ENCODE assay signal across 33 cellular contexts in the genomic region with DNA sequence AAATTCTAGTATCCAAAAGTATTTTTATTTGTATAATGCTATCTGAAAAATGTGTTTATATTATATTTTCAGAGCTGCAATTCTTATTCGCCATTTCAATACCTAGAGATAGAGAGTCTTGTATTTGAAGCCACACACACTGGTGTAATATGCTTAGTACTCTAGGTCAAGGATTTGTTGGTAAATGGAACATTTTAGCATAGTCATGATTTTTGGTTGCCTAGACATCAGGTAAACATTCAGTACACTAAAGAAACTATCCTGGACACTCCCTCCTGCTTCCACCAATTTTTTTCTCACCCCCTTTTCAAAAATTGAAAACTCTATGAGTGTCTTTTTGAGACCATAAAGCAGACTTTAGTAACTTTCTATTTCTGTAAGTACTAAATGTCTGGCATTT. TPM values are rescaled to one million over a fixed set of nuclear protein-coding genes. Genes with fewer than 3 reads are reported as not detected.
A peak's percentile ranks its signal among the peaks of the same experiment; 100 is the strongest.
DNase-seq lines count a peak whose midpoint lies in the region; ATAC-seq and TF ChIP-seq lines count a peak whose summit lies in the region.
"Had no signal": no experiment of that assay in that cellular context is flagged by ENCODE, and none has a peak within 500 bp of the region (broad histone marks: within the 10 kb centered on the region; RNA-seq: fewer than 3 reads in every experiment).

No MANE protein-coding gene starts in this region.

- DNase-seq in natural killer cell (no peak), chondrocyte (ENCODE audit: low spot score) (no peak), left lung (no peak), osteoblast (ENCODE audit: insufficient read length, low spot score, missing footprints) (no peak), upper lobe of right lung (no peak)
- no peak for DNase-seq in natural killer cell treated with Interleukin-12 subunit alpha and Interleukin-12 subunit beta and Interleukin-15 and Interleukin-18, amount 100 ng/mL, for 72 hours (ENCODE audit: low spot score)
- DNase-seq in activated naive CD4-positive, alpha-beta T cell (lab: John Stamatoyannopoulos, UW): no peak
- DNase-seq: 8988T; activated CD4-positive, alpha-beta T cell treated with anti-CD3 and anti-CD28 coated beads, Interleukin-2, amount 50 U/mL, for 4 hours; activated naive CD4-positive, alpha-beta T cell treated with anti-CD3 and anti-CD28 coated beads for 36 hours; activated T-cell treated with anti-CD3 and anti-CD28 coated beads, Interleukin-2, amount 50 U/mL, for 48 hours; amniotic stem cell; brain microvascular endothelial cell; Calu3; foreskin fibroblast; heart right ventricle; KBM-7; mammary epithelial cell; NCI-H1092 treated with DMSO at 0.1 percent for 48 hours; NCI-H187 treated with DMSO at 0.1 percent for 48 hours; NCI-H2171; NCI-H526; SK-N-SH; stimulated activated CD4-positive, alpha-beta T cell treated with anti-CD3 and anti-CD28 coated beads, Interleukin-1b, Interleukin-23, amount 100 ng/mL, for 48 hours; stimulated activated naive CD8-positive, alpha-beta T cell treated with anti-CD3 and anti-CD28 coated beads, Interleukin-15, Interleukin-2, amounts not matched to agents 100 U/mL and 50 U/mL, for 24 hours; testis had no signal

- H3K4me3 Mint-ChIP-seq in natural killer cell: no peak overlapping the region
- no peak overlapping the region for H3K4me3 Mint-ChIP-seq in natural killer cell treated with Interleukin-12 subunit alpha and Interleukin-12 subunit beta and Interleukin-15 and Interleukin-18, amount 100 ng/mL, for 72 hours
- H3K4me3 Mint-ChIP-seq in chondrocyte (ENCODE audit: unreplicated experiment): no peak overlapping the region
- H3K4me3 Mint-ChIP-seq: activated naive CD4-positive, alpha-beta T cell treated with anti-CD3 and anti-CD28 coated beads for 36 hours; CD14-positive monocyte had no signal

- H3K27ac ChIP-seq in left lung (no peak overlapping the region), osteoblast (ENCODE audit: low read depth, low read length) (no peak overlapping the region), upper lobe of right lung (no peak overlapping the region)
- H3K27ac ChIP-seq: brain microvascular endothelial cell, epithelial cell of prostate, heart right ventricle, parathyroid adenoma, PC-9, right atrium auricular region, testis had no signal

- H3K4me1 Mint-ChIP-seq in natural killer cell: peaks cover 13 to 21% of the 10 kb centered on the region in 2 donors
- H3K4me1 Mint-ChIP-seq in natural killer cell treated with Interleukin-12 subunit alpha and Interleukin-12 subunit beta and Interleukin-15 and Interleukin-18, amount 100 ng/mL, for 72 hours (ENCODE audit: low read depth in 2 of 2): peaks cover 7 to 22% of the 10 kb centered on the region in 2 donors
- peaks cover 20% of the 10 kb centered on the region for H3K4me1 Mint-ChIP-seq in chondrocyte (ENCODE audit: low read depth)
- H3K4me1 Mint-ChIP-seq: CD14-positive monocyte had no signal

- H3K27me3 ChIP-seq in left lung (no peaks in the 10 kb centered on the region), osteoblast (ENCODE audit: insufficient read depth, low read length) (no peaks in the 10 kb centered on the region), upper lobe of right lung (no peaks in the 10 kb centered on the region)
- H3K27me3 ChIP-seq: brain microvascular endothelial cell, heart right ventricle, right atrium auricular region, testis had no signal

- H3K4me1 ChIP-seq in left lung: peaks cover 0 to 5% of the 10 kb centered on the region in 2 donors
- H3K4me1 ChIP-seq in osteoblast (ENCODE audit: insufficient read depth, low read length): no peaks in the 10 kb centered on the region
- peaks cover 4% of the 10 kb centered on the region for H3K4me1 ChIP-seq in upper lobe of right lung
- H3K4me1 ChIP-seq: parathyroid adenoma, testis had no signal

- H3K27ac Mint-ChIP-seq in natural killer cell (peak overlapping the region; percentile 6 to 70), chondrocyte (ENCODE audit: unreplicated experiment) (peak overlapping the region; percentile 36)
- H3K27ac Mint-ChIP-seq in natural killer cell treated with Interleukin-12 subunit alpha and Interleukin-12 subunit beta and Interleukin-15 and Interleukin-18, amount 100 ng/mL, for 72 hours: no peak overlapping the region
- H3K27ac Mint-ChIP-seq: activated naive CD4-positive, alpha-beta T cell treated with anti-CD3 and anti-CD28 coated beads for 36 hours had no signal

- H3K27me3 Mint-ChIP-seq in natural killer cell (ENCODE audit: low read depth in 2 of 2) (no peaks in the 10 kb centered on the region), chondrocyte (ENCODE audit: low read depth) (no peaks in the 10 kb centered on the region)
- H3K27me3 Mint-ChIP-seq in natural killer cell treated with Interleukin-12 subunit alpha and Interleukin-12 subunit beta and Interleukin-15 and Interleukin-18, amount 100 ng/mL, for 72 hours: no peaks in the 10 kb centered on the region

- intact Hi-C loops in natural killer cell (cut with micrococcal nuclease) (no loop called here), left lung (cut with DNase I) (no loop called here), upper lobe of right lung (cut with DNase I) (no loop called here)

- H3K36me3 ChIP-seq in left lung (peaks cover 0 to 44% of the 10 kb centered on the region in 2 donors), osteoblast (ENCODE audit: insufficient read depth, low read length) (peaks cover 29% of the 10 kb centered on the region), upper lobe of right lung (peaks cover 36% of the 10 kb centered on the region)

- H3K79me2 ChIP-seq in osteoblast (ENCODE audit: insufficient read depth, low read length): no peaks in the 10 kb centered on the region
- H3K79me2 ChIP-seq: parathyroid adenoma had no signal

- H4K20me1 ChIP-seq in osteoblast (ENCODE audit: insufficient read depth, low read length): no peaks in the 10 kb centered on the region

- H3K36me3 Mint-ChIP-seq in natural killer cell (peaks cover 12% of the 10 kb centered on the region), chondrocyte (ENCODE audit: low read depth) (peaks cover 7% of the 10 kb centered on the region)
- H3K36me3 Mint-ChIP-seq in natural killer cell treated with Interleukin-12 subunit alpha and Interleukin-12 subunit beta and Interleukin-15 and Interleukin-18, amount 100 ng/mL, for 72 hours: no peaks in the 10 kb centered on the region

- H3K4me3 ChIP-seq in left lung: no peak overlapping the region
- H3K4me3 ChIP-seq in osteoblast (ENCODE audit: insufficient read depth, low read length): no peak overlapping the region
- no peak overlapping the region for H3K4me3 ChIP-seq in upper lobe of right lung
- H3K4me3 ChIP-seq: heart right ventricle, PC-9, right atrium auricular region, testis had no signal

- TF ChIP-seq CTCF in natural killer cell (IDR thresholded peaks at IDR 0.05) (no peak), chondrocyte (IDR thresholded peaks at IDR 0.05) (no peak), left lung (IDR thresholded peaks at IDR 0.05) (no peak), osteoblast (IDR thresholded peaks at IDR 0.05; ENCODE audit: extremely low read depth, low read depth, low read length) (no peak), upper lobe of right lung (IDR thresholded peaks at IDR 0.05) (no peak)

- no peak overlapping the region for H2AFZ ChIP-seq in osteoblast (ENCODE audit: low read length)
- H2AFZ ChIP-seq: parathyroid adenoma, PC-9 had no signal

- H3K9me3 Mint-ChIP-seq in natural killer cell: no peaks in the 10 kb centered on the region
- H3K9me3 Mint-ChIP-seq in natural killer cell treated with Interleukin-12 subunit alpha and Interleukin-12 subunit beta and Interleukin-15 and Interleukin-18, amount 100 ng/mL, for 72 hours: no peaks in the 10 kb centered on the region
- no peaks in the 10 kb centered on the region for H3K9me3 Mint-ChIP-seq in chondrocyte (ENCODE audit: low read depth)
- H3K9me3 Mint-ChIP-seq: activated naive CD4-positive, alpha-beta T cell treated with anti-CD3 and anti-CD28 coated beads for 36 hours; CD14-positive monocyte had no signal

- no peak for ATAC-seq in natural killer cell
- ATAC-seq in natural killer cell treated with Interleukin-12 subunit alpha and Interleukin-12 subunit beta and Interleukin-15 and Interleukin-18, amount 100 ng/mL, for 72 hours: no peak
- peak; percentile 61 for ATAC-seq in left lung
- ATAC-seq in GM21529 (IDR thresholded peaks at IDR 0.05; ENCODE audit: unreplicated experiment): no peak
- ATAC-seq in upper lobe of right lung: no peak
- ATAC-seq: heart right ventricle; Right ventricle myocardium inferior; stimulated activated naive CD8-positive, alpha-beta T cell treated with anti-CD3 and anti-CD28 coated beads, Interleukin-15, Interleukin-2, amounts not matched to agents 100 U/mL and 50 U/mL, for 24 hours had no signal

- H3K9me3 ChIP-seq in left lung (no peaks in the 10 kb centered on the region), osteoblast (ENCODE audit: low read depth, low read length) (no peaks in the 10 kb centered on the region), upper lobe of right lung (no peaks in the 10 kb centered on the region)
- H3K9me3 ChIP-seq: heart right ventricle, right atrium auricular region, SK-N-SH, testis had no signal

- H3K4me2 ChIP-seq in osteoblast (ENCODE audit: insufficient read depth, low read length): no peak overlapping the region
- H3K4me2 ChIP-seq: PC-9, SK-N-SH had no signal

RNA-seq across cellular contexts. Expression of a gene that starts 20.8 kb away (rescaled TPM):
- total RNA-seq in natural killer cell (10 to 100 TPM; 31.7 to 33.8 (median 33.1) TPM), chondrocyte (10.2 to 16.7 TPM (median 11.7 TPM) in 3 replicates), left lung (10 to 100 TPM; 10.9 to 11.3 TPM), osteoblast (8.8 and 9.4 TPM in 2 replicates), upper lobe of right lung (10.9 TPM)
- 10 to 100 TPM; 12.6 to 20.3 TPM for total RNA-seq in natural killer cell treated with Interleukin-12 subunit alpha and Interleukin-12 subunit beta and Interleukin-15 and Interleukin-18, amount 100 ng/mL, for 72 hours

RNA-seq across cellular contexts. Expression of a gene that starts 22.4 kb away (rescaled TPM):
- 100 to 1,000 TPM; 122 to 148 (median 148) TPM for total RNA-seq in natural killer cell
- 10 to 100 TPM; 61.6 to 95.5 TPM for total RNA-seq in natural killer cell treated with Interleukin-12 subunit alpha and Interleukin-12 subunit beta and Interleukin-15 and Interleukin-18, amount 100 ng/mL, for 72 hours
- 44.6 to 49.8 TPM (median 48.3 TPM) in 3 replicates for total RNA-seq in chondrocyte
- 10 to 100 TPM; 53.3 to 58.5 TPM for total RNA-seq in left lung
- 57.2 and 57.5 TPM in 2 replicates for total RNA-seq in osteoblast
- 51.9 TPM for total RNA-seq in upper lobe of right lung

RNA-seq across cellular contexts. Expression of a gene that starts 43.4 kb away (rescaled TPM):
- total RNA-seq in natural killer cell: 10 to 100 TPM; 39.4 to 61.4 (median 54.6) TPM
- total RNA-seq in natural killer cell treated with Interleukin-12 subunit alpha and Interleukin-12 subunit beta and Interleukin-15 and Interleukin-18, amount 100 ng/mL, for 72 hours: 100 to 1,000 TPM in 1 of 2 donors, 10 to 100 TPM in 1; 40.8 to 111 TPM
- 32.1 to 37.7 TPM (median 35.7 TPM) in 3 replicates for total RNA-seq in chondrocyte
- total RNA-seq in left lung: 10 to 100 TPM; 40.3 to 48.3 TPM
- total RNA-seq in osteoblast: 31.8 and 34.4 TPM in 2 replicates
- 64.8 TPM for total RNA-seq in upper lobe of right lung

RNA-seq across cellular contexts. Expression of a gene that starts 46.8 kb away (rescaled TPM):
- total RNA-seq in natural killer cell (1 to 10 TPM; 2.3 to 6.6 (median 4.0) TPM), chondrocyte (21.6 to 27.1 TPM (median 24.5 TPM) in 3 replicates), left lung (10 to 100 TPM in 1 of 2 donors, 1 to 10 TPM in 1; 8.8 to 10.2 TPM), osteoblast (13.0 and 18.5 TPM in 2 replicates), upper lobe of right lung (6.8 TPM)
- total RNA-seq in natural killer cell treated with Interleukin-12 subunit alpha and Interleukin-12 subunit beta and Interleukin-15 and Interleukin-18, amount 100 ng/mL, for 72 hours: 10 to 100 TPM in 1 of 2 donors, 1 to 10 TPM in 1; 4.4 to 32.5 TPM

Comparison
In these comparisons a context has a peak if more than half of its experiments do, and no peak if none do; other contexts are left out.
1. H3K27ac Mint-ChIP-seq: peak in natural killer cell (2 of 2) and chondrocyte (single experiment); none in natural killer cell treated with Interleukin-12 subunit alpha and Interleukin-12 subunit beta and Interleukin-15 and Interleukin-18, amount 100 ng/mL, for 72 hours (0 of 2).